12 cellular contexts compared by ENCODE assay signal in genomic region chr2:60317831-60318230, GRCh38.
A peak's percentile ranks its signal among the peaks of the same experiment; 100 is the strongest.
DNase-seq lines count a peak whose midpoint lies in the region; ATAC-seq and TF ChIP-seq lines count a peak whose summit lies in the region.
"Had no signal": no experiment of that assay in that cellular context is flagged by ENCODE, and none has a peak within 500 bp of the region (broad histone marks: within the 10 kb centered on the region; RNA-seq: fewer than 3 reads in every experiment).

No MANE protein-coding gene starts in this region.

- H3K27me3 Mint-ChIP-seq in endodermal cell (ENCODE audit: insufficient read depth), result peaks cover 73% of the 10 kb centered on the region
- H3K27me3 Mint-ChIP-seq: activated CD4-positive, alpha-beta T cell treated with anti-CD3 and anti-CD28 coated beads for 36 hours had no signal

- no peaks in the 10 kb centered on the region for H3K79me2 ChIP-seq in SK-N-SH (ENCODE audit: insufficient read depth)

- peak overlapping the region; percentile 97 for H3K27ac ChIP-seq in endodermal cell (ENCODE audit: low read depth, low read length)
- H3K27ac ChIP-seq in suprapubic skin, result no peak overlapping the region
- no peak overlapping the region for H3K27ac ChIP-seq in SK-N-SH (ENCODE audit: low read depth in 2 of 2, low read length in 1 of 2)
- H3K27ac ChIP-seq: foreskin keratinocyte had no signal

- H3K9me3 ChIP-seq in endodermal cell (ENCODE audit: control insufficient read depth, low read length) (no peaks in the 10 kb centered on the region), suprapubic skin (no peaks in the 10 kb centered on the region), SK-N-SH (no peaks in the 10 kb centered on the region)
- H3K9me3 ChIP-seq: Caco-2 had no signal

- DNase-seq in endodermal cell, result peak; percentile 57
- no peak for DNase-seq in suprapubic skin (ENCODE audit: low spot score in 2 of 2)
- DNase-seq in stimulated activated CD4-positive, alpha-beta T cell treated with anti-CD3 and anti-CD28 coated beads, Interleukin-4, amount 100 ng/mL, for 1 hour, result no peak
- no peak for DNase-seq in H4 (ENCODE audit: low spot score)
- no peak for DNase-seq in SK-N-SH
- DNase-seq: activated CD4-positive, alpha-beta T cell treated with anti-CD3 and anti-CD28 coated beads for 36 hours; Caco-2; foreskin keratinocyte; NCI-H446 treated with DMSO at 0.1 percent for 48 hours had no signal

- no peaks in the 10 kb centered on the region for H3K36me3 Mint-ChIP-seq in endodermal cell (ENCODE audit: low read depth)

- POLR2A ChIA-PET in SK-N-SH (lab: Yijun Ruan, JAX), result no interaction called here

- H3F3A ChIP-seq in SK-N-SH (replicated peaks; ENCODE audit: insufficient read depth), result no peaks in the 10 kb centered on the region

- CTCF ChIA-PET in SK-N-SH (lab: Yijun Ruan, JAX), result no interaction called here

- TF ChIP-seq POLR2A in suprapubic skin (IDR thresholded peaks at IDR 0.05), result no peak

- no peak overlapping the region for H3K4me2 ChIP-seq in SK-N-SH

- no peaks in the 10 kb centered on the region for H3K9me3 Mint-ChIP-seq in endodermal cell

- H3K4me1 ChIP-seq in endodermal cell (ENCODE audit: control insufficient read depth, insufficient read depth, low read length), result no peaks in the 10 kb centered on the region
- no peaks in the 10 kb centered on the region for H3K4me1 ChIP-seq in suprapubic skin
- no peaks in the 10 kb centered on the region for H3K4me1 ChIP-seq in SK-N-SH (ENCODE audit: control insufficient read depth in 1 of 2, insufficient read depth in 2 of 2, low read depth in 1 of 2, low read length in 1 of 2)
- H3K4me1 ChIP-seq: foreskin keratinocyte had no signal

- no peaks in the 10 kb centered on the region for H3K36me3 ChIP-seq in endodermal cell (ENCODE audit: control insufficient read depth, insufficient read depth, low read length)
- H3K36me3 ChIP-seq in suprapubic skin, result no peaks in the 10 kb centered on the region
- no peaks in the 10 kb centered on the region for H3K36me3 ChIP-seq in SK-N-SH (replicated peaks in 1 of 2; ENCODE audit: control insufficient read depth in 1 of 2, insufficient read depth in 2 of 2, low read length in 1 of 2)

- H3K4me3 Mint-ChIP-seq in endodermal cell, result no peak overlapping the region
- H3K4me3 Mint-ChIP-seq: activated CD4-positive, alpha-beta T cell treated with anti-CD3 and anti-CD28 coated beads for 36 hours had no signal

- H3K9ac ChIP-seq in endodermal cell (ENCODE audit: extremely low read depth, low read length, poor library complexity, severe bottlenecking) (no peak overlapping the region), SK-N-SH (no peak overlapping the region)

- no peak overlapping the region for H3K27ac Mint-ChIP-seq in endodermal cell
- H3K27ac Mint-ChIP-seq: activated CD4-positive, alpha-beta T cell treated with anti-CD3 and anti-CD28 coated beads for 36 hours had no signal

- H3K27me3 ChIP-seq in endodermal cell (ENCODE audit: control insufficient read depth, insufficient read depth, low read length, poor library complexity, severe bottlenecking) (peaks cover 80% of the 10 kb centered on the region), suprapubic skin (no peaks in the 10 kb centered on the region), SK-N-SH (ENCODE audit: insufficient read depth) (no peaks in the 10 kb centered on the region; the same call in 1 of the 2 replicates)
- H3K27me3 ChIP-seq: foreskin keratinocyte had no signal

- no peak overlapping the region for H3K4me3 ChIP-seq in endodermal cell (ENCODE audit: low read length)
- no peak overlapping the region for H3K4me3 ChIP-seq in suprapubic skin
- H3K4me3 ChIP-seq in SK-N-SH (ENCODE audit: low read depth in 2 of 2, low read length in 1 of 2), result no peak overlapping the region

- TF ChIP-seq RAD21 in SK-N-SH (IDR thresholded peaks at IDR 0.05; ENCODE audit: low read length), result no peak

- TF ChIP-seq EP300 in suprapubic skin (IDR thresholded peaks at IDR 0.05), result no peak
- no peak for TF ChIP-seq EP300 in SK-N-SH (IDR thresholded peaks at IDR 0.05; ENCODE audit: borderline replicate concordance in 1 of 2, low read depth in 1 of 2, low read length in 1 of 2)

- peak; percentile 74 for ATAC-seq in GM18508 (IDR thresholded peaks at IDR 0.05; ENCODE audit: insufficient read depth, unreplicated experiment)
- ATAC-seq in GM21515 (IDR thresholded peaks at IDR 0.05; ENCODE audit: unreplicated experiment), result peak; percentile 85
- peak; percentile 70 for ATAC-seq in HG03196 (IDR thresholded peaks at IDR 0.05; ENCODE audit: unreplicated experiment)
- ATAC-seq: activated CD4-positive, alpha-beta T cell treated with anti-CD3 and anti-CD28 coated beads for 36 hours; foreskin keratinocyte had no signal

- H3K9me2 ChIP-seq in SK-N-SH, result no peaks in the 10 kb centered on the region

- TF ChIP-seq CTCF in endodermal cell (conservative IDR thresholded peaks at IDR 0.05), result no peak
- TF ChIP-seq CTCF in suprapubic skin (IDR thresholded peaks at IDR 0.05), result no peak
- TF ChIP-seq CTCF in SK-N-SH (IDR thresholded peaks at IDR 0.05), result no peak

- WGBS in endodermal cell (ENCODE audit: insufficient coverage in 1 of 2, insufficient read length in 1 of 2), 2 experiments, result 59 to 60% methylated on average over 7 to 9 of the region's 9 CpGs
- 58% methylated on average over 9 of the region's 9 CpGs for WGBS in suprapubic skin
- WGBS in SK-N-SH (ENCODE audit: low lambda C conversion rate), result 46% methylated on average over 9 of the region's 9 CpGs

- H3K4me1 Mint-ChIP-seq in endodermal cell, result peaks cover 33% of the 10 kb centered on the region

- H4K20me1 ChIP-seq in SK-N-SH (ENCODE audit: insufficient read depth), result no peaks in the 10 kb centered on the region

- H2AFZ ChIP-seq in SK-N-SH (ENCODE audit: low read depth), result no peak overlapping the region

TF ChIP-seq in SK-N-SH, 30 proteins besides CTCF, POLR2A, EP300 and RAD21:
- TF ChIP-seq GABPA (IDR thresholded peaks at IDR 0.05; ENCODE audit: low read depth) (no peak), TAF1 (IDR thresholded peaks at IDR 0.05; ENCODE audit: borderline replicate concordance, low read depth, low read length) (no peak), ELF1 (IDR thresholded peaks at IDR 0.05) (no peak), NRF1 (IDR thresholded peaks at IDR 0.05; ENCODE audit: low read depth, low read length) (no peak), TEAD4 (IDR thresholded peaks at IDR 0.05; ENCODE audit: borderline replicate concordance, insufficient read depth) (no peak)
